ENCODE assay signal across 10 cellular contexts in genomic region chr18:75071866-75072671, GRCh38.
DNase-seq lines count a peak whose midpoint lies in the region; ATAC-seq and TF ChIP-seq lines count a peak whose summit lies in the region.
"Had no signal": no experiment of that assay in that cellular context is flagged by ENCODE, and none has a peak within 500 bp of the region (broad histone marks: within the 10 kb centered on the region; RNA-seq: fewer than 3 reads in every experiment).

No MANE protein-coding gene starts in this region.

- H3K4me1 Mint-ChIP-seq in CD4-positive, alpha-beta T cell (ENCODE audit: low read depth), result peaks cover 46% of the 10 kb centered on the region
- H3K4me1 Mint-ChIP-seq in activated CD4-positive, alpha-beta memory T cell treated with anti-CD3 and anti-CD28 coated beads for 36 hours (ENCODE audit: low read depth), result peaks cover 40% of the 10 kb centered on the region
- H3K4me1 Mint-ChIP-seq in naive B cell, result peaks cover 20 to 32% (median 31%) of the 10 kb centered on the region in 3 donors

- CTCF ChIA-PET in CD4-positive, alpha-beta T cell (lab: Charles Lee), result no interaction called here
- CTCF ChIA-PET in activated CD4-positive, alpha-beta memory T cell treated with anti-CD3 and anti-CD28 coated beads for 36 hours (lab: Charles Lee), result no interaction called here

- H3K36me3 Mint-ChIP-seq in CD4-positive, alpha-beta T cell (ENCODE audit: low read depth), result peaks cover 38% of the 10 kb centered on the region
- peaks cover 14% of the 10 kb centered on the region for H3K36me3 Mint-ChIP-seq in activated CD4-positive, alpha-beta memory T cell treated with anti-CD3 and anti-CD28 coated beads for 36 hours
- H3K36me3 Mint-ChIP-seq in naive B cell, result peaks cover under 1 to 22% of the 10 kb centered on the region in 2 donors

- H3K27ac ChIP-seq in BLaER1 treated with 17β-estradiol and CSF1 and Interleukin-3, amounts not matched to agents 10 nM and 100 nM, result peak overlapping the region in 10 of 11 experiments; percentile 40 to 86 (median 80); a peak in 17 of 22 replicates
- H3K27ac ChIP-seq in CD4-positive, alpha-beta T cell (ENCODE audit: low read depth, low read length), result no peak overlapping the region

- peak overlapping the region; percentile 67 to 95 (median 85) for H3K4me2 ChIP-seq in BLaER1 treated with 17β-estradiol and CSF1 and Interleukin-3, amounts not matched to agents 10 nM and 100 nM

- no peaks in the 10 kb centered on the region for H3K27me3 ChIP-seq in BLaER1 treated with 17β-estradiol and CSF1 and Interleukin-3, amounts not matched to agents 10 nM and 100 nM
- H3K27me3 ChIP-seq in CD4-positive, alpha-beta T cell (ENCODE audit: control insufficient read depth, insufficient read depth, low read length), result no peaks in the 10 kb centered on the region

- H3K27me3 Mint-ChIP-seq in CD4-positive, alpha-beta T cell, result no peaks in the 10 kb centered on the region
- no peaks in the 10 kb centered on the region for H3K27me3 Mint-ChIP-seq in activated CD4-positive, alpha-beta memory T cell treated with anti-CD3 and anti-CD28 coated beads for 36 hours
- no peaks in the 10 kb centered on the region for H3K27me3 Mint-ChIP-seq in naive B cell

- H3K27ac Mint-ChIP-seq in CD4-positive, alpha-beta T cell, result peak overlapping the region; percentile 95
- peak overlapping the region; percentile 93 for H3K27ac Mint-ChIP-seq in activated CD4-positive, alpha-beta memory T cell treated with anti-CD3 and anti-CD28 coated beads for 36 hours
- H3K27ac Mint-ChIP-seq in naive B cell, result peak overlapping the region in 3 of 6 donors; percentile 12 to 91 (median 64)

- intact Hi-C loops in CD4-positive, alpha-beta T cell (cut with DNase I, micrococcal nuclease), result loop anchor here (2.0 to 10.0 kb wide), 3 partner anchors 139 to 177 kb away; partner anchors contain the start of gene TSHZ1 (in 2 of the 2)
- intact Hi-C loops in activated CD4-positive, alpha-beta memory T cell treated with anti-CD3 and anti-CD28 coated beads for 36 hours (cut with micrococcal nuclease), result loop anchor here (1.0 to 5.0 kb wide), 8 partner anchors 41 to 1305 kb away; partner anchors contain the start of genes CNDP2 and TSHZ1

- peak overlapping the region in 8 of 10 experiments; percentile 18 to 59 (median 47); a peak in 11 of 20 replicates for H3K4me3 ChIP-seq in BLaER1 treated with 17β-estradiol and CSF1 and Interleukin-3, amounts not matched to agents 10 nM and 100 nM

- H3K4me3 Mint-ChIP-seq in CD4-positive, alpha-beta T cell, result peak overlapping the region; percentile 11
- peak overlapping the region; percentile 65 for H3K4me3 Mint-ChIP-seq in activated CD4-positive, alpha-beta memory T cell treated with anti-CD3 and anti-CD28 coated beads for 36 hours
- H3K4me3 Mint-ChIP-seq in naive B cell, result peak overlapping the region in 5 of 8 donors; percentile 67 to 99 (median 86)

- H3K36me3 ChIP-seq in BLaER1 treated with 17β-estradiol and CSF1 and Interleukin-3, amounts not matched to agents 10 nM and 100 nM, result 0 out of 22 replicates have a peak, but pooled peaks cover 0 to 5% (median 0%) of the 10 kb centered on the region in 11 experiments

- no peak for ATAC-seq in CD4-positive, alpha-beta T cell (ENCODE audit: poor library complexity)
- ATAC-seq in naive B cell (ENCODE audit: low read depth in 2 of 2), result no peak
- ATAC-seq in HG03565 (IDR thresholded peaks at IDR 0.05; ENCODE audit: unreplicated experiment), result no peak

- H4K20me1 ChIP-seq in BLaER1 treated with 17β-estradiol and CSF1 and Interleukin-3, amounts not matched to agents 10 nM and 100 nM, result no peaks in the 10 kb centered on the region

- peak overlapping the region in 6 of 11 experiments; percentile 61 to 71 (median 70); a peak in 7 of 22 replicates for H3K9ac ChIP-seq in BLaER1 treated with 17β-estradiol and CSF1 and Interleukin-3, amounts not matched to agents 10 nM and 100 nM
- H3K9ac ChIP-seq: SK-N-SH had no signal

- peaks cover 7 to 27% (median 17%) of the 10 kb centered on the region in 11 experiments for H3K9me3 ChIP-seq in BLaER1 treated with 17β-estradiol and CSF1 and Interleukin-3, amounts not matched to agents 10 nM and 100 nM (replicated peaks in 1 of 11)
- peaks cover 23% of the 10 kb centered on the region for H3K9me3 ChIP-seq in CD4-positive, alpha-beta T cell (ENCODE audit: control insufficient read depth, low read length)
- H3K9me3 ChIP-seq: SK-N-SH had no signal

- H3K9me3 Mint-ChIP-seq in CD4-positive, alpha-beta T cell, result peaks cover 2% of the 10 kb centered on the region
- peaks cover 18% of the 10 kb centered on the region for H3K9me3 Mint-ChIP-seq in activated CD4-positive, alpha-beta memory T cell treated with anti-CD3 and anti-CD28 coated beads for 36 hours
- H3K9me3 Mint-ChIP-seq in naive B cell, result peaks cover 0 to 23% (median 16%) of the 10 kb centered on the region in 7 donors

- DNase-seq in CD4-positive, alpha-beta T cell, result no peak
- DNase-seq in activated CD4-positive, alpha-beta memory T cell treated with anti-CD3 and anti-CD28 coated beads for 36 hours, result no peak
- DNase-seq in naive B cell (no peak), NCI-H187 treated with DMSO at 0.1 percent for 48 hours (lab: John Stamatoyannopoulos, UW) (no peak), amniotic stem cell (lab: John Stamatoyannopoulos, UW) (no peak)
- DNase-seq: GOT3, NCI-H2171 treated with DMSO at 0.1 percent for 48 hours, SK-N-SH had no signal

- TF ChIP-seq CTCF in CD4-positive, alpha-beta T cell (IDR thresholded peaks at IDR 0.05), result no peak

- POLR2A ChIA-PET in CD4-positive, alpha-beta T cell (lab: Charles Lee), result interaction anchor here (0.5 to 2.1 kb wide), 7 partner anchors 43 to 474 kb away, joined by 3 to 36 read pairs (median 4); partner anchors contain the start of genes PTGR3, TSHZ1 and ZNF407
- POLR2A ChIA-PET in activated CD4-positive, alpha-beta memory T cell treated with anti-CD3 and anti-CD28 coated beads for 36 hours (lab: Charles Lee), result no interaction called here

- H3K4me1 ChIP-seq in BLaER1 treated with 17β-estradiol and CSF1 and Interleukin-3, amounts not matched to agents 10 nM and 100 nM, result peaks cover 23 to 48% (median 34%) of the 10 kb centered on the region in 10 experiments

Comparison
In these comparisons a context has a peak if more than half of its experiments do, and no peak if none do; other contexts are left out.
1. H3K4me3 Mint-ChIP-seq: peak in every context shown above with its lines; median percentile 86 in naive B cell; 65 in activated CD4-positive, alpha-beta memory T cell treated with anti-CD3 and anti-CD28 coated beads for 36 hours; 11 in CD4-positive, alpha-beta T cell.